ENCODE assay signal across 9 cellular contexts in the genomic region with DNA sequence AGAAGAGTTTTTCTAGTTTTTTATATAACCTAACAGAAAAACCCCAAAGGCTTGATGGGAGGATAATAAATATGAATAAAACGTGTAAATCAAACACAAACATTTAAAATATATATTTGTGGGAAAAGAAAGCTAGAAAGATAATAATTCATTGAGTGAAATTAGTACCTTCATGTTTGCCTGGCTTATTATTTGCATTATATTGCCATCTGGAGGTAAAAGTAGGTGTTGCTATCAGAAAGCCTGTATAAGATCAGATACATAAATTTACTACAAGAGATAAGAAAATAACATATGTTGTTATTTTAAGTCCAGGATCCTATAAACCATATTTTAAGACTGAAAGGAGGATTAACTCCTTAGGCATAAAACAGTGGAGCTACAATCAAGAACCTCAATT.
DNase-seq lines count a peak whose midpoint lies in the region; ATAC-seq, FAIRE-seq and TF ChIP-seq lines count a peak whose summit lies in the region.
"Had no signal": no experiment of that assay in that cellular context is flagged by ENCODE, and none has a peak within 500 bp of the region (broad histone marks: within the 10 kb centered on the region; RNA-seq: fewer than 3 reads in every experiment).

No MANE protein-coding gene starts in this region.

- intact Hi-C loops in HCT116 (cut with micrococcal nuclease): loop anchor here (2.0 to 10.0 kb wide), 2 partner anchors 29 to 2003 kb away; no protein-coding TSS in a partner anchor

- H3K27me3 ChIP-seq in HCT116 (ENCODE audit: insufficient read depth, low read length) (no peaks in the 10 kb centered on the region), Peyer's patch (no peaks in the 10 kb centered on the region), WERI-Rb-1 (ENCODE audit: insufficient read depth, low read depth, severe bottlenecking) (no peaks in the 10 kb centered on the region)
- H3K27me3 ChIP-seq: SJSA1 had no signal

- H3K9ac ChIP-seq in HCT116 (ENCODE audit: low read length): no peak overlapping the region

- H3K4me1 ChIP-seq in A549 (no peaks in the 10 kb centered on the region), HCT116 (ENCODE audit: control insufficient read depth in 1 of 2, insufficient read depth in 2 of 2, low read length in 2 of 2) (no peaks in the 10 kb centered on the region), Peyer's patch (no peaks in the 10 kb centered on the region)
- H3K4me1 ChIP-seq: SJSA1 had no signal

- TF ChIP-seq CTCF in A549 (IDR thresholded peaks at IDR 0.05): peak; percentile 56
- TF ChIP-seq CTCF in HCT116 (IDR thresholded peaks at IDR 0.05 in 2 of 3, conservative IDR thresholded peaks at IDR 0.05 in 1 of 3; ENCODE audit: borderline replicate concordance in 1 of 3, insufficient read depth in 1 of 3, low read depth in 2 of 3, low read length in 2 of 3): peak; percentile 34 to 64 (median 40); a peak in 4 of 6 replicates
- TF ChIP-seq CTCF in Peyer's patch (IDR thresholded peaks at IDR 0.05): peak in 4 of 6 experiments; percentile 12 to 35 (median 33)
- TF ChIP-seq CTCF in fibroblast of pulmonary artery (IDR thresholded peaks at IDR 0.05; ENCODE audit: low read length, missing control alignments): peak; percentile 57
- TF ChIP-seq CTCF in WERI-Rb-1 (IDR thresholded peaks at IDR 0.05; ENCODE audit: low read depth, low read length): no peak

- ATAC-seq in A549 (peak in 1 of 2 experiments; percentile 68; a peak in 2 of 6 replicates), HCT116 (no peak)

- H3K36me3 ChIP-seq in HCT116 (ENCODE audit: control insufficient read depth in 1 of 2, insufficient read depth in 2 of 2, low read length in 2 of 2): no peaks in the 10 kb centered on the region
- H3K36me3 ChIP-seq in Peyer's patch: no peaks in the 10 kb centered on the region
- H3K36me3 ChIP-seq in WERI-Rb-1: no peaks in the 10 kb centered on the region
- H3K36me3 ChIP-seq: SJSA1 had no signal

- CTCF ChIA-PET in A549 (lab: Yijun Ruan, JAX) (interaction anchor here (0.6 to 2.4 kb wide), 3 partner anchors 44 to 1537 kb away, joined by 3 to 8 read pairs (median 3); no protein-coding TSS in a partner anchor), HCT116 (lab: Charles Lee) (interaction anchor here (0.7 to 2.5 kb wide), 9 partner anchors 10 to 963 kb away, joined by 3 to 16 read pairs (median 11); no protein-coding TSS in a partner anchor)

- TF ChIP-seq RAD21 in A549 (conservative IDR thresholded peaks at IDR 0.05 in 1 of 2, IDR thresholded peaks at IDR 0.05 in 1 of 2): peak; percentile 64 to 66
- peak; percentile 65 for TF ChIP-seq RAD21 in HCT116 (IDR thresholded peaks at IDR 0.05; ENCODE audit: low read depth)

- peak in 1 of 2 experiments; percentile 42 for DNase-seq in A549 (ENCODE audit: low read depth in 1 of 2, low spot score in 1 of 2)
- DNase-seq in HCT116 (ENCODE audit: low read depth, low spot score): peak; percentile 19
- no peak for DNase-seq in Peyer's patch
- DNase-seq in fibroblast of pulmonary artery (ENCODE audit: low read depth): peak; percentile 45
- no peak for DNase-seq in GDM1 (lab: John Stamatoyannopoulos, UW)
- DNase-seq in WERI-Rb-1: no peak
- DNase-seq in GM03348 (ENCODE audit: low spot score): no peak
- no peak for DNase-seq in stimulated activated CD4-positive, alpha-beta T cell treated with anti-CD3 and anti-CD28 coated beads, Interleukin-15, amount 100 ng/mL, for 24 hours

- H3K9me3 ChIP-seq in A549: no peaks in the 10 kb centered on the region
- no peaks in the 10 kb centered on the region for H3K9me3 ChIP-seq in HCT116 (ENCODE audit: control insufficient read depth in 1 of 2, insufficient read depth in 1 of 2, low read depth in 1 of 2, low read length in 2 of 2)
- no peaks in the 10 kb centered on the region for H3K9me3 ChIP-seq in Peyer's patch
- H3K9me3 ChIP-seq in WERI-Rb-1 (ENCODE audit: severe bottlenecking): no peaks in the 10 kb centered on the region
- H3K9me3 ChIP-seq: SJSA1 had no signal

- no TSS peak for BruUV-seq in HCT116 (replicated peaks; lab: Mats Ljungman, UMichigan)

- no peak for TF ChIP-seq EP300 in A549 (IDR thresholded peaks at IDR 0.05)

- no peaks in the 10 kb centered on the region for H3K79me2 ChIP-seq in HCT116 (ENCODE audit: insufficient read depth, low read length)

- TF ChIP-seq POLR2A in A549 (IDR thresholded peaks at IDR 0.05; ENCODE audit: low read length): no peak
- no peak for TF ChIP-seq POLR2A in HCT116 (IDR thresholded peaks at IDR 0.05; ENCODE audit: borderline replicate concordance, extremely low read depth, insufficient read depth, insufficient read length)
- no peak for TF ChIP-seq POLR2A in Peyer's patch (IDR thresholded peaks at IDR 0.05)

- H4K20me1 ChIP-seq in HCT116 (ENCODE audit: insufficient read depth): no peaks in the 10 kb centered on the region

- H3K27ac ChIP-seq in A549 (no peak overlapping the region), HCT116 (ENCODE audit: low read depth, low read length) (no peak overlapping the region), Peyer's patch (no peak overlapping the region), WERI-Rb-1 (no peak overlapping the region)
- H3K27ac ChIP-seq: SJSA1 had no signal

- peak overlapping the region; percentile 89 for H2AFZ ChIP-seq in HCT116 (ENCODE audit: low read depth, low read length, poor library complexity, severe bottlenecking)

- POLR2A ChIA-PET in A549 (lab: Yijun Ruan, JAX): no interaction called here
- POLR2A ChIA-PET in HCT116 (lab: Charles Lee): no interaction called here

- 4% methylated on average over 1 of the region's 1 CpG for WGBS in A549 (ENCODE audit: missing lambda C conversion rate)

- RAD21 ChIA-PET in HCT116 (lab: Charles Lee; ENCODE audit: low non-redundant PET in 1 of 2, low total read pairs in 2 of 2, uncharacterized antibody in 2 of 2, unreplicated experiment in 2 of 2): interaction anchor here in 1 of 2 experiments (1.0 kb wide), 1 partner anchor 484 kb away, joined by 3 read pairs; no protein-coding TSS in a partner anchor

- H3K4me3 ChIP-seq in A549: no peak overlapping the region
- no peak overlapping the region for H3K4me3 ChIP-seq in HCT116 (replicated peaks in 1 of 2; ENCODE audit: low read depth in 1 of 2, low read length in 2 of 2)
- H3K4me3 ChIP-seq in Peyer's patch: no peak overlapping the region
- no peak overlapping the region for H3K4me3 ChIP-seq in fibroblast of pulmonary artery (replicated peaks; ENCODE audit: low read depth, low read length)
- H3K4me3 ChIP-seq in WERI-Rb-1 (ENCODE audit: low read depth, low read length): no peak overlapping the region
- H3K4me3 ChIP-seq: SJSA1 had no signal

- FAIRE-seq in A549 (lab: Jason Lieb, UNC): peak; percentile 59

- H3K4me2 ChIP-seq in A549 (no peak overlapping the region), HCT116 (ENCODE audit: low read length) (no peak overlapping the region)

- H3K9me2 ChIP-seq in HCT116 (ENCODE audit: insufficient read depth): no peaks in the 10 kb centered on the region; the same call in 1 of the 2 replicates

TF ChIP-seq in A549, 52 proteins besides CTCF, POLR2A, EP300 and RAD21:
- TF ChIP-seq SMC3 (IDR thresholded peaks at IDR 0.05): peak; percentile 56; the same call in 2 of the 3 replicates
- TF ChIP-seq MAZ (IDR thresholded peaks at IDR 0.05; ENCODE audit: borderline replicate concordance, low read depth, low read length): no peak

TF ChIP-seq in HCT116, 20 proteins besides CTCF, POLR2A, EP300 and RAD21:
- TF ChIP-seq, protein P1, sequence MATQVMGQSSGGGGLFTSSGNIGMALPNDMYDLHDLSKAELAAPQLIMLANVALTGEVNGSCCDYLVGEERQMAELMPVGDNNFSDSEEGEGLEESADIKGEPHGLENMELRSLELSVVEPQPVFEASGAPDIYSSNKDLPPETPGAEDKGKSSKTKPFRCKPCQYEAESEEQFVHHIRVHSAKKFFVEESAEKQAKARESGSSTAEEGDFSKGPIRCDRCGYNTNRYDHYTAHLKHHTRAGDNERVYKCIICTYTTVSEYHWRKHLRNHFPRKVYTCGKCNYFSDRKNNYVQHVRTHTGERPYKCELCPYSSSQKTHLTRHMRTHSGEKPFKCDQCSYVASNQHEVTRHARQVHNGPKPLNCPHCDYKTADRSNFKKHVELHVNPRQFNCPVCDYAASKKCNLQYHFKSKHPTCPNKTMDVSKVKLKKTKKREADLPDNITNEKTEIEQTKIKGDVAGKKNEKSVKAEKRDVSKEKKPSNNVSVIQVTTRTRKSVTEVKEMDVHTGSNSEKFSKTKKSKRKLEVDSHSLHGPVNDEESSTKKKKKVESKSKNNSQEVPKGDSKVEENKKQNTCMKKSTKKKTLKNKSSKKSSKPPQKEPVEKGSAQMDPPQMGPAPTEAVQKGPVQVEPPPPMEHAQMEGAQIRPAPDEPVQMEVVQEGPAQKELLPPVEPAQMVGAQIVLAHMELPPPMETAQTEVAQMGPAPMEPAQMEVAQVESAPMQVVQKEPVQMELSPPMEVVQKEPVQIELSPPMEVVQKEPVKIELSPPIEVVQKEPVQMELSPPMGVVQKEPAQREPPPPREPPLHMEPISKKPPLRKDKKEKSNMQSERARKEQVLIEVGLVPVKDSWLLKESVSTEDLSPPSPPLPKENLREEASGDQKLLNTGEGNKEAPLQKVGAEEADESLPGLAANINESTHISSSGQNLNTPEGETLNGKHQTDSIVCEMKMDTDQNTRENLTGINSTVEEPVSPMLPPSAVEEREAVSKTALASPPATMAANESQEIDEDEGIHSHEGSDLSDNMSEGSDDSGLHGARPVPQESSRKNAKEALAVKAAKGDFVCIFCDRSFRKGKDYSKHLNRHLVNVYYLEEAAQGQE (IDR thresholded peaks at IDR 0.05; ENCODE audit: low read depth): no peak
- TF ChIP-seq JUND (IDR thresholded peaks at IDR 0.05) (no peak), EZH2 (IDR thresholded peaks at IDR 0.05) (no peak)

Comparison
In these comparisons a context has a peak if more than half of its experiments do, and no peak if none do; other contexts are left out.
1. DNase-seq: peak in HCT116 (single experiment) and fibroblast of pulmonary artery (single experiment); none in Peyer's patch (0 of 3), GDM1 (single experiment), WERI-Rb-1 (single experiment), GM03348 (single experiment) and stimulated activated CD4-positive, alpha-beta T cell treated with anti-CD3 and anti-CD28 coated beads, Interleukin-15, amount 100 ng/mL, for 24 hours (single experiment).